Comparison of ENCODE assay signal across 11 cellular contexts in genomic region chr2:111030271-111030891, GRCh38.
DNase-seq lines count a peak whose midpoint lies in the region; ATAC-seq and TF ChIP-seq lines count a peak whose summit lies in the region.
"Had no signal": no experiment of that assay in that cellular context is flagged by ENCODE, and none has a peak within 500 bp of the region (broad histone marks: within the 10 kb centered on the region; RNA-seq: fewer than 3 reads in every experiment).

No MANE protein-coding gene starts in this region.

- no peaks in the 10 kb centered on the region for H3K9me3 ChIP-seq in body of pancreas

- no peaks in the 10 kb centered on the region for H3K36me3 Mint-ChIP-seq in mesothelial cell of epicardium

- peaks cover 43% of the 10 kb centered on the region for H3K4me1 Mint-ChIP-seq in mesothelial cell of epicardium

- DNase-seq in H7 (peak; percentile 7), mesothelial cell of epicardium (ENCODE audit: low spot score in 2 of 2, unreplicated experiment in 2 of 2) (no peak), lower leg skin (ENCODE audit: low spot score in 2 of 2) (no peak), body of pancreas (no peak)
- no peak for DNase-seq in activated T-cell treated with anti-CD3 and anti-CD28 coated beads, Interleukin-2, amount 50 U/mL, for 1 hour
- DNase-seq: activated naive CD4-positive, alpha-beta T cell treated with anti-CD3 and anti-CD28 coated beads, Interleukin-2, amount 50 U/mL, for 16 hours; KBM-7 had no signal

- no peak for TF ChIP-seq CTCF in mesothelial cell of epicardium (IDR thresholded peaks at IDR 0.05; ENCODE audit: unreplicated experiment)
- no peak for TF ChIP-seq CTCF in lower leg skin (IDR thresholded peaks at IDR 0.05)
- TF ChIP-seq CTCF in body of pancreas (IDR thresholded peaks at IDR 0.05) = no peak

- no peak overlapping the region for H3K4me3 Mint-ChIP-seq in mesothelial cell of epicardium
- H3K4me3 Mint-ChIP-seq: stimulated activated naive CD8-positive, alpha-beta T cell treated with anti-CD3 and anti-CD28 coated beads, Interleukin-15, Interleukin-2, amounts not matched to agents 100 ng/mL and 50 ng/mL, for 24 hours had no signal

- H3K27me3 Mint-ChIP-seq in mesothelial cell of epicardium (ENCODE audit: low read depth) = peaks cover 42% of the 10 kb centered on the region

- H3K9me3 Mint-ChIP-seq in mesothelial cell of epicardium = no peaks in the 10 kb centered on the region
- H3K9me3 Mint-ChIP-seq: stimulated activated naive CD8-positive, alpha-beta T cell treated with anti-CD3 and anti-CD28 coated beads, Interleukin-15, Interleukin-2, amounts not matched to agents 100 ng/mL and 50 ng/mL, for 24 hours had no signal

- intact Hi-C loops in lower leg skin (cut with DNase I; ENCODE audit: low total_unique reads) (no loop called here), body of pancreas (cut with DNase I) (no loop called here)

- ATAC-seq in GM18873 (IDR thresholded peaks at IDR 0.05; ENCODE audit: low FRiP score, unreplicated experiment) (peak; percentile 68), HG03571 (IDR thresholded peaks at IDR 0.05; ENCODE audit: unreplicated experiment) (peak; percentile 66), body of pancreas (no peak), HG03520 (IDR thresholded peaks at IDR 0.05; ENCODE audit: unreplicated experiment) (no peak)

- no peak overlapping the region for H3K27ac ChIP-seq in body of pancreas

- H3K27ac Mint-ChIP-seq in mesothelial cell of epicardium = peak overlapping the region; percentile 2
- H3K27ac Mint-ChIP-seq: stimulated activated naive CD8-positive, alpha-beta T cell treated with anti-CD3 and anti-CD28 coated beads, Interleukin-15, Interleukin-2, amounts not matched to agents 100 ng/mL and 50 ng/mL, for 24 hours had no signal

- H3K36me3 ChIP-seq in H7 (replicated peaks; ENCODE audit: control insufficient read depth, insufficient read depth, low read length) (no peaks in the 10 kb centered on the region), body of pancreas (replicated peaks in 1 of 2; ENCODE audit: insufficient read depth in 1 of 2, low read depth in 2 of 2) (no peaks in the 10 kb centered on the region)

- H3K4me1 ChIP-seq in body of pancreas = peaks cover 15% of the 10 kb centered on the region

- H3K27me3 ChIP-seq in H7 (ENCODE audit: control insufficient read depth, insufficient read depth, low read length) (no peaks in the 10 kb centered on the region), body of pancreas (no peaks in the 10 kb centered on the region)

- H3K4me3 ChIP-seq in H7 (ENCODE audit: insufficient read depth, low read depth, low read length) (no peak overlapping the region), lower leg skin (ENCODE audit: low read depth, poor library complexity, severe bottlenecking) (no peak overlapping the region), body of pancreas (no peak overlapping the region)

- 32 to 36% methylated on average over 10 of the region's 10 CpGs for WGBS in lower leg skin, 2 donors
- 42 to 47% methylated on average over 10 of the region's 10 CpGs for WGBS in body of pancreas, 2 donors

- TF ChIP-seq POLR2A in lower leg skin (IDR thresholded peaks at IDR 0.05) = no peak
- no peak for TF ChIP-seq POLR2A in body of pancreas (IDR thresholded peaks at IDR 0.05)

Comparison
In these comparisons a context has a peak if more than half of its experiments do, and no peak if none do; other contexts are left out.
1. ATAC-seq: peak in GM18873 (single experiment) and HG03571 (single experiment); none in body of pancreas (single experiment) and HG03520 (single experiment).